Comparison of ENCODE assay signal across 8 cellular contexts in the genomic region with DNA sequence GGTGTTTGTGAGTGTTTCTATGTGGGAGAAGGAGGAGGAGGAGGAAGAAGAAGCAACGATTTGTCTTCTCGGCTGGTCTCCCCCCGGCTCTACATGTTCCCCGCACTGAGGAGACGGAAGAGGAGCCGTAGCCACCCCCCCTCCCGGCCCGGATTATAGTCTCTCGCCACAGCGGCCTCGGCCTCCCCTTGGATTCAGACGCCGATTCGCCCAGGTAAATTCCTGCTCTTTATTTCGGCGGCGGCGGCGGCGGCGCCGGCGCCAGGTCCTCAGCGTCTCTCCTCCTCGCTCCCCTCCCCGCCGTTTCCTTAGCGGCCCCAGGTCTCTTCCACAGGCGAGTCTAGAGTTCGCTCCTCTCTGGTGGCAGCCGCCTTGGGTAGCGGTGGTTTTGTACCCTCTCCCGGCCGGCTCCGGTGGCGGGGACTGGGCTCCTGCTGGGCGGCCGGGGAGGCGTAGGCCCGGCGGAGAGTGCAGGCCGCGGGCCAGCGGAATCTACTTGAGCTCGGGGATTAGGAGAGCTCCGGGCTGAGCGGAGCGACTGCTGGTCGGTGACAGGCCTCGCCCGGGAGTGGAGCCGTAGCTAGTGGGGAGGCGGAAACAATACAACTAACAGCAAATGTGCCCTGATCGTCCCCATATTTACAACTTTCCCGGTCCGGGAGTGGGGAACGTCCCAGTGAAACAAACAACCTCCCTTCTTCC. TPM values are rescaled to one million over a fixed set of nuclear protein-coding genes. Genes with fewer than 3 reads are reported as not detected.
DNase-seq lines count a peak whose midpoint lies in the region; ATAC-seq and TF ChIP-seq lines count a peak whose summit lies in the region.

No MANE protein-coding gene starts in this region.

- H3K27ac Mint-ChIP-seq in activated naive CD8-positive, alpha-beta T cell treated with anti-CD3 and anti-CD28 coated beads, Interleukin-2, amount 10 ng/mL, durations not matched to agents 7 days and 5 days = peak overlapping the region; percentile 97

- intact Hi-C loops in heart left ventricle (cut with DNase I) = loop anchor here (2.0 to 10.0 kb wide), 9 partner anchors 60 to 632 kb away; a partner anchor contains a TSS

- DNase-seq in COLO668 (lab: John Stamatoyannopoulos, UW; ENCODE audit: unreplicated experiment) = peak; percentile 82
- peak; percentile 54 to 58 for DNase-seq in Kasumi-1 (lab: John Stamatoyannopoulos, UW)
- DNase-seq in SJCRH30 = peak; percentile 71 to 78
- peak; percentile 75 for DNase-seq in activated naive CD8-positive, alpha-beta T cell treated with anti-CD3 and anti-CD28 coated beads, Interleukin-2, amount 10 ng/mL, durations not matched to agents 7 days and 5 days
- DNase-seq in heart left ventricle = peak; percentile 59 to 85 (median 68)
- peak; percentile 72 for DNase-seq in pons (ENCODE audit: low spot score)
- peak; percentile 55 to 91 for DNase-seq in upper lobe of left lung

- no peaks in the 10 kb centered on the region for H3K9me3 Mint-ChIP-seq in activated naive CD8-positive, alpha-beta T cell treated with anti-CD3 and anti-CD28 coated beads, Interleukin-2, amount 10 ng/mL, durations not matched to agents 7 days and 5 days

- H3K9me3 ChIP-seq in SJCRH30 (replicated peaks) = no peaks in the 10 kb centered on the region
- H3K9me3 ChIP-seq in heart left ventricle = no peaks in the 10 kb centered on the region
- no peaks in the 10 kb centered on the region for H3K9me3 ChIP-seq in upper lobe of left lung

- no peaks in the 10 kb centered on the region for H3K27me3 ChIP-seq in SJCRH30
- no peaks in the 10 kb centered on the region for H3K27me3 ChIP-seq in heart left ventricle
- no peaks in the 10 kb centered on the region for H3K27me3 ChIP-seq in upper lobe of left lung

- H3K4me3 Mint-ChIP-seq in activated naive CD8-positive, alpha-beta T cell treated with anti-CD3 and anti-CD28 coated beads, Interleukin-2, amount 10 ng/mL, durations not matched to agents 7 days and 5 days = peak overlapping the region; percentile 88

- H3K36me3 ChIP-seq in SJCRH30 (no peaks in the 10 kb centered on the region), heart left ventricle (peaks cover 0 to 5% (median 0%) of the 10 kb centered on the region in 9 donors), upper lobe of left lung (peaks cover 0 to 3% (median 0%) of the 10 kb centered on the region in 4 donors)

- ATAC-seq in GM21717 (IDR thresholded peaks at IDR 0.05; ENCODE audit: unreplicated experiment) (peak; percentile 25), heart left ventricle (peak; percentile 34 to 74 (median 58)), upper lobe of left lung (ENCODE audit: low FRiP score in 2 of 2) (peak; percentile 76 to 91)
- peak; percentile 37 for ATAC-seq in activated naive CD8-positive, alpha-beta T cell treated with anti-CD3 and anti-CD28 coated beads, Interleukin-2, amount 10 ng/mL, durations not matched to agents 7 days and 5 days (ENCODE audit: low read depth)

- TF ChIP-seq POLR2A in heart left ventricle (IDR thresholded peaks at IDR 0.05) = no peak
- TF ChIP-seq POLR2A in upper lobe of left lung (IDR thresholded peaks at IDR 0.05) = peak in 2 of 4 donors; percentile 36 to 41

- POLR2A ChIA-PET in activated naive CD8-positive, alpha-beta T cell treated with anti-CD3 and anti-CD28 coated beads, Interleukin-2, amount 10 ng/mL, durations not matched to agents 7 days and 5 days (lab: Charles Lee) = interaction anchor here (0.5 to 2.3 kb wide), 12 partner anchors 17 to 778 kb away, joined by 3 to 19 read pairs (median 4); a partner anchor contains a TSS

- WGBS in heart left ventricle, 4 donors = 0 to 1% (median 0%) methylated on average over 20 to 57 of the region's 57 CpGs
- 0 to 1% methylated on average over 2 to 39 of the region's 57 CpGs for WGBS in upper lobe of left lung, 2 donors

- H3K4me1 ChIP-seq in SJCRH30 = peaks cover 16% of the 10 kb centered on the region; the same call in 1 of the 2 replicates
- H3K4me1 ChIP-seq in heart left ventricle = peaks cover 5 to 64% (median 54%) of the 10 kb centered on the region in 12 donors
- peaks cover 39 to 57% (median 45%) of the 10 kb centered on the region in 4 donors for H3K4me1 ChIP-seq in upper lobe of left lung

- peaks cover 4% of the 10 kb centered on the region for H3K36me3 Mint-ChIP-seq in activated naive CD8-positive, alpha-beta T cell treated with anti-CD3 and anti-CD28 coated beads, Interleukin-2, amount 10 ng/mL, durations not matched to agents 7 days and 5 days

- H3K27ac ChIP-seq in SJCRH30 (peak overlapping the region; percentile 76), heart left ventricle (peak overlapping the region; percentile 94 to 98 (median 96)), upper lobe of left lung (peak overlapping the region; percentile 94 to 99 (median 98))

- TF ChIP-seq EP300 in upper lobe of left lung (IDR thresholded peaks at IDR 0.05) = no peak

- TF ChIP-seq CTCF in heart left ventricle (IDR thresholded peaks at IDR 0.05) (no peak), upper lobe of left lung (IDR thresholded peaks at IDR 0.05) (peak in 2 of 6 experiments; percentile 13 to 38)

- H3K27me3 Mint-ChIP-seq in activated naive CD8-positive, alpha-beta T cell treated with anti-CD3 and anti-CD28 coated beads, Interleukin-2, amount 10 ng/mL, durations not matched to agents 7 days and 5 days = no peaks in the 10 kb centered on the region

- H3K4me1 Mint-ChIP-seq in activated naive CD8-positive, alpha-beta T cell treated with anti-CD3 and anti-CD28 coated beads, Interleukin-2, amount 10 ng/mL, durations not matched to agents 7 days and 5 days = peaks cover 36% of the 10 kb centered on the region

- H3K4me3 ChIP-seq in SJCRH30 (peak overlapping the region; percentile 77), heart left ventricle (peak overlapping the region; percentile 77 to 98 (median 91)), upper lobe of left lung (peak overlapping the region; percentile 66 to 91 (median 86))

RNA-seq across cellular contexts. Expression of a gene that starts 0.5 kb away (rescaled TPM):
- 39.9 and 43.6 TPM in 2 replicates for total RNA-seq in SJCRH30 (2014; rRNA removed; shearing (Covaris generic))
- total RNA-seq in activated naive CD8-positive, alpha-beta T cell treated with anti-CD3 and anti-CD28 coated beads, Interleukin-2, amount 10 ng/mL, durations not matched to agents 7 days and 5 days = 10 to 100 TPM; 70.3 to 77.7 TPM
- total RNA-seq in heart left ventricle (10 to 100 TPM; 31.7 to 57.3 (median 39.2) TPM), upper lobe of left lung (10 to 100 TPM; 39.2 to 75.2 (median 55.3) TPM)
- 10 to 100 TPM; 13.2 to 13.5 TPM for polyA plus RNA-seq in heart left ventricle

Comparison
In these comparisons a context has a peak if more than half of its experiments do, and no peak if none do; other contexts are left out.
1. Peak in every context shown above with its lines: DNase-seq, ATAC-seq, H3K4me3 ChIP-seq and H3K27ac ChIP-seq.
2. ATAC-seq: peak in every context shown above with its lines; median percentile 84 in upper lobe of left lung; 58 in heart left ventricle; 37 in activated naive CD8-positive, alpha-beta T cell treated with anti-CD3 and anti-CD28 coated beads, Interleukin-2, amount 10 ng/mL, durations not matched to agents 7 days and 5 days; 25 in GM21717.